ENCODE assay signal across 16 cellular contexts in genomic region chr10:63788152-63788821, GRCh38.
"Had no signal": no experiment of that assay in that cellular context is flagged by ENCODE, and none has a peak within 500 bp of the region (broad histone marks: within the 10 kb centered on the region; RNA-seq: fewer than 3 reads in every experiment).

No MANE protein-coding gene starts in this region.

- H3K4me2 ChIP-seq: neural progenitor cell had no signal

- H3K36me3 ChIP-seq: neural progenitor cell, spleen had no signal

- H3K4me3 ChIP-seq: neural progenitor cell, spleen had no signal

- ATAC-seq: activated CD4-positive, CD25-positive, alpha-beta regulatory T cell treated with anti-CD3 and anti-CD28 coated beads, Interleukin-2, amount 50 U/mL, for 24 hours; foreskin keratinocyte; left colon; naive thymus-derived CD8-positive, alpha-beta T cell had no signal

- H3K9ac ChIP-seq: neural progenitor cell had no signal

- H3K27ac ChIP-seq: foreskin keratinocyte, neural progenitor cell, spleen, VCaP had no signal

- H2AFZ ChIP-seq: neural progenitor cell had no signal

- DNase-seq: activated CD4-positive, alpha-beta memory T cell treated with anti-CD3 and anti-CD28 coated beads, Interleukin-2, amount 10 ng/mL, durations not matched to agents 7 days and 5 days; activated CD4-positive, alpha-beta T cell treated with anti-CD3 and anti-CD28 coated beads, Interleukin-2, amount 10 ng/mL, durations not matched to agents 24 days and 14 days; activated effector memory CD4-positive, alpha-beta T cell treated with anti-CD3 and anti-CD28 coated beads, Interleukin-2, amount 50 U/mL, for 16 hours; activated naive CD4-positive, alpha-beta T cell treated with anti-CD3 and anti-CD28 coated beads, Interleukin-2, amount 10 ng/mL, durations not matched to agents 7 days and 5 days; activated T-cell treated with anti-CD3 and anti-CD28 coated beads for 4 hours; amygdala; effector CD4-positive, alpha-beta T cell; foreskin keratinocyte; left colon; naive thymus-derived CD8-positive, alpha-beta T cell; spleen; stimulated activated CD4-positive, alpha-beta T cell treated with anti-CD3 and anti-CD28 coated beads, Interleukin-4, amount 100 ng/mL, for 1 hour; stimulated activated naive CD4-positive, alpha-beta T cell had no signal

- H3K27me3 ChIP-seq: neural progenitor cell, spleen had no signal

- H3K4me1 ChIP-seq: foreskin keratinocyte, neural progenitor cell, spleen had no signal
